8 cellular contexts compared by ENCODE assay signal in genomic region chr18:58998421-58999203, GRCh38.
DNase-seq lines count a peak whose midpoint lies in the region; ATAC-seq and TF ChIP-seq lines count a peak whose summit lies in the region.

No MANE protein-coding gene starts in this region.

- H4K20me1 ChIP-seq in IMR-90 (ENCODE audit: insufficient read depth, low read length), result no peaks in the 10 kb centered on the region; the same call in 1 of the 2 replicates

- H4K91ac ChIP-seq in IMR-90 (ENCODE audit: insufficient read depth, low read depth, low read length), result peak overlapping the region; percentile 90

- peak overlapping the region; percentile 50; the same call in 1 of the 2 replicates for H4K5ac ChIP-seq in IMR-90 (ENCODE audit: low read depth, low read length)

- H3K27ac Mint-ChIP-seq in activated CD4-positive, alpha-beta T cell treated with anti-CD3 and anti-CD28 coated beads for 36 hours, result no peak overlapping the region

- H3K4me3 Mint-ChIP-seq in activated CD4-positive, alpha-beta T cell treated with anti-CD3 and anti-CD28 coated beads for 36 hours, result no peak overlapping the region

- no peaks in the 10 kb centered on the region for H3K9me3 Mint-ChIP-seq in activated CD4-positive, alpha-beta T cell treated with anti-CD3 and anti-CD28 coated beads for 36 hours (ENCODE audit: low read depth)

- WGBS in IMR-90 (ENCODE audit: extremely low coverage in 2 of 2, insufficient read length in 1 of 2), 2 experiments, result 0% methylated on average over 3 of the region's 13 CpGs; no CpG with 5 or more reads in 1 of the 2 experiments

- no TSS peak for BruUV-seq in IMR-90 (replicated peaks; lab: Mats Ljungman, UMichigan)

- POLR2A ChIA-PET in IMR-90 (lab: Charles Lee; ENCODE audit: unreplicated experiment), result no interaction called here
- POLR2A ChIA-PET in activated CD4-positive, alpha-beta T cell treated with anti-CD3 and anti-CD28 coated beads for 36 hours (lab: Charles Lee), result no interaction called here

- no peaks in the 10 kb centered on the region for H3K36me3 Mint-ChIP-seq in activated CD4-positive, alpha-beta T cell treated with anti-CD3 and anti-CD28 coated beads for 36 hours (ENCODE audit: low read depth)

- peak overlapping the region; percentile 91 for H3K4ac ChIP-seq in IMR-90 (ENCODE audit: low read depth, low read length)

- in situ Hi-C loops in IMR-90 (cut with MboI; ENCODE audit: low sequenced_read_pairs), result no loop called here

- peak overlapping the region; percentile 91; the same call in 1 of the 2 replicates for H3K18ac ChIP-seq in IMR-90 (ENCODE audit: low read depth, low read length)

- H3K9me1 ChIP-seq in IMR-90 (ENCODE audit: insufficient read depth, low read length), result peaks cover 15% of the 10 kb centered on the region; the same call in 1 of the 2 replicates

- peak overlapping the region; percentile 23; the same call in 1 of the 2 replicates for H3K4me3 ChIP-seq in IMR-90 (ENCODE audit: insufficient read depth, low read depth, low read length)
- H3K4me3 ChIP-seq in coronary artery, result peak overlapping the region; percentile 32

- H2AK5ac ChIP-seq in IMR-90 (ENCODE audit: low read depth, low read length), result peak overlapping the region; percentile 78

- peak overlapping the region; percentile 41 for H3K27ac ChIP-seq in IMR-90 (ENCODE audit: insufficient read depth, low read length)
- peak overlapping the region; percentile 82 to 86 for H3K27ac ChIP-seq in coronary artery

- peak overlapping the region; percentile 92; the same call in 2 of the 3 replicates for H2BK15ac ChIP-seq in IMR-90 (ENCODE audit: low read depth, low read length)

- peak overlapping the region; percentile 91 for H3K23ac ChIP-seq in IMR-90 (ENCODE audit: low read depth, low read length)

- no peaks in the 10 kb centered on the region for H3K36me3 ChIP-seq in IMR-90 (ENCODE audit: control insufficient read depth, insufficient read depth, low read length)

- H2BK120ac ChIP-seq in IMR-90 (ENCODE audit: low read depth, low read length), result peak overlapping the region; percentile 97

- intact Hi-C loops in IMR-90 (cut with micrococcal nuclease), result no loop called here
- intact Hi-C loops in activated CD4-positive, alpha-beta T cell treated with anti-CD3 and anti-CD28 coated beads for 36 hours (cut with DNase I, micrococcal nuclease), result no loop called here

- H3K79me1 ChIP-seq in IMR-90 (ENCODE audit: low read depth in 1 of 2, low read length in 2 of 2), result no peaks in the 10 kb centered on the region

- H3K27me3 ChIP-seq in IMR-90 (ENCODE audit: control insufficient read depth, insufficient read depth, low read length), result no peaks in the 10 kb centered on the region

- TF ChIP-seq POLR2A in IMR-90 (IDR thresholded peaks at IDR 0.05; ENCODE audit: low read depth, low read length), result no peak; the same call in 1 of the 2 replicates

- H3K9ac ChIP-seq in IMR-90 (ENCODE audit: low read depth, low read length), result peak overlapping the region; percentile 44; the same call in 1 of the 2 replicates

- TF ChIP-seq CTCF in IMR-90 (conservative IDR thresholded peaks at IDR 0.05; ENCODE audit: low read depth, low read length), result no peak
- no peak for TF ChIP-seq CTCF in coronary artery (IDR thresholded peaks at IDR 0.05)

- dilution Hi-C loops in IMR-90 (cut with HindIII; ENCODE audit: low sequenced_read_pairs, unreplicated experiment), result no loop called here

- TF ChIP-seq RAD21 in IMR-90 (IDR thresholded peaks at IDR 0.05; ENCODE audit: low read length), result 0 out of 2 replicates have a peak, but pooled peaks have one; percentile 1

- DNase-seq in GM03348 (ENCODE audit: low spot score) (peak; percentile 68), IMR-90 (peak; percentile 70), coronary artery (ENCODE audit: low spot score) (no peak), occipital lobe (lab: John Stamatoyannopoulos, UW) (peak; percentile 68), CD1c-positive myeloid dendritic cell (ENCODE audit: extremely low spot score) (no peak)
- DNase-seq in activated CD4-positive, alpha-beta T cell treated with anti-CD3 and anti-CD28 coated beads for 36 hours, result no peak
- DNase-seq in activated CD4-positive, alpha-beta T cell treated with anti-CD3 and anti-CD28 coated beads for 4 hours, result no peak

- H2AK9ac ChIP-seq in IMR-90 (replicated peaks; ENCODE audit: low read depth, low read length, poor library complexity), result peak overlapping the region; percentile 60

- no peaks in the 10 kb centered on the region for H3K9me3 ChIP-seq in IMR-90 (ENCODE audit: control insufficient read depth, insufficient read depth, low read length)

- peaks cover 13% of the 10 kb centered on the region for H3K27me3 Mint-ChIP-seq in activated CD4-positive, alpha-beta T cell treated with anti-CD3 and anti-CD28 coated beads for 36 hours

- H3K14ac ChIP-seq in IMR-90 (replicated peaks; ENCODE audit: low read depth, low read length), result peak overlapping the region; percentile 85

- no peaks in the 10 kb centered on the region for H3K4me1 Mint-ChIP-seq in activated CD4-positive, alpha-beta T cell treated with anti-CD3 and anti-CD28 coated beads for 36 hours

- peaks cover 6% of the 10 kb centered on the region for H3K4me1 ChIP-seq in IMR-90 (ENCODE audit: control insufficient read depth, insufficient read depth, low read length)

- peak overlapping the region; percentile 37 for H3K56ac ChIP-seq in IMR-90 (ENCODE audit: extremely low read depth, insufficient read depth, low read length)

- CTCF ChIA-PET in IMR-90 (lab: Yijun Ruan, JAX), result interaction anchor here (0.9 kb wide), 1 partner anchor 57 kb away, joined by 4 read pairs; no protein-coding TSS in a partner anchor
- CTCF ChIA-PET in activated CD4-positive, alpha-beta T cell treated with anti-CD3 and anti-CD28 coated beads for 36 hours (lab: Charles Lee), result interaction anchor here (0.6 kb wide), 1 partner anchor 489 kb away, joined by 3 read pairs; no protein-coding TSS in a partner anchor

- H2BK20ac ChIP-seq in IMR-90 (ENCODE audit: low read depth, low read length), result peak overlapping the region; percentile 97

- H2AFZ ChIP-seq in IMR-90 (replicated peaks; ENCODE audit: low read length, poor library complexity), result peak overlapping the region; percentile 85

- ATAC-seq in IMR-90 (ENCODE audit: low read depth) (peak; percentile 64), GM21423 (IDR thresholded peaks at IDR 0.05; ENCODE audit: unreplicated experiment) (no peak)
- ATAC-seq in activated CD4-positive, alpha-beta T cell treated with anti-CD3 and anti-CD28 coated beads for 36 hours, result no peak

- peak overlapping the region; percentile 91 for H3K4me2 ChIP-seq in IMR-90 (ENCODE audit: low read depth, low read length)

- H2BK5ac ChIP-seq in IMR-90 (ENCODE audit: low read depth, low read length, poor library complexity, severe bottlenecking), result peak overlapping the region; percentile 97

- peak overlapping the region in 1 of 2 experiments; percentile 78; a peak in 3 of 4 replicates for H4K8ac ChIP-seq in IMR-90 (ENCODE audit: low read depth in 2 of 2, low read length in 2 of 2)

TF ChIP-seq in IMR-90, 13 proteins besides CTCF, POLR2A, EP300 and RAD21:
- TF ChIP-seq BHLHE40 (IDR thresholded peaks at IDR 0.05; ENCODE audit: low read depth, low read length) (no peak), MAFK (IDR thresholded peaks at IDR 0.05; ENCODE audit: low read depth, low read length) (0 out of 2 replicates have a peak, but pooled peaks have one; percentile 49)

Comparison
In these comparisons a context has a peak if more than half of its experiments do, and no peak if none do; other contexts are left out.
1. DNase-seq: peak in GM03348 (single experiment), IMR-90 (single experiment) and occipital lobe (single experiment); none in coronary artery (single experiment), activated CD4-positive, alpha-beta T cell treated with anti-CD3 and anti-CD28 coated beads for 36 hours (single experiment), CD1c-positive myeloid dendritic cell (single experiment) and activated CD4-positive, alpha-beta T cell treated with anti-CD3 and anti-CD28 coated beads for 4 hours (0 of 2).